8 cellular contexts compared by ENCODE assay signal in genomic region chr14:68939893-68940613, GRCh38. TPM values are rescaled to one million over a fixed set of nuclear protein-coding genes. Genes with fewer than 3 reads are reported as not detected.
DNase-seq lines count a peak whose midpoint lies in the region; ATAC-seq lines count a peak whose summit lies in the region.

No MANE protein-coding gene starts in this region.

- no peaks in the 10 kb centered on the region for H3K9me3 Mint-ChIP-seq in immature natural killer cell

- H3K27ac ChIP-seq in ACC112 (ENCODE audit: low read depth, low read length) (peak overlapping the region; percentile 84), mesodermal cell (ENCODE audit: low read depth, low read length, severe bottlenecking) (peak overlapping the region; percentile 93), aorta (ENCODE audit: low read depth in 1 of 2, low read length in 2 of 2) (peak overlapping the region; percentile 95 to 97)

- H3K27ac Mint-ChIP-seq in immature natural killer cell = no peak overlapping the region

- 12 to 22% methylated on average over 6 of the region's 9 CpGs for WGBS in mesodermal cell (ENCODE audit: insufficient coverage in 2 of 2), 2 experiments
- WGBS in aorta, 2 donors = 2 to 4% methylated on average over 9 of the region's 9 CpGs

- H3K27me3 ChIP-seq in ACC112 (ENCODE audit: insufficient read depth, low read length) (no peaks in the 10 kb centered on the region), MG63 (no peaks in the 10 kb centered on the region), aorta (ENCODE audit: control insufficient read depth in 1 of 2, insufficient read depth in 2 of 2, low read length in 1 of 2) (no peaks in the 10 kb centered on the region)

- H3K36me3 Mint-ChIP-seq in immature natural killer cell = peaks cover 0 to under 1% (median 0%) of the 10 kb centered on the region in 3 donors

- peak; percentile 94 for DNase-seq in MG63
- peak; percentile 92 for DNase-seq in dedifferentiated amniotic fluid mesenchymal stem cell (ENCODE audit: extremely low spot score)
- DNase-seq in aorta = peak; percentile 92 to 93
- no peak for DNase-seq in GDM1 (lab: John Stamatoyannopoulos, UW)
- DNase-seq in immature natural killer cell = no peak

- H3K4me3 ChIP-seq in ACC112 (ENCODE audit: low read depth, low read length) (0 out of 2 replicates have a peak overlapping the region, but pooled peaks have one; percentile 21), MG63 (no peak overlapping the region), mesodermal cell (ENCODE audit: extremely low read depth, insufficient read depth, low read length, poor library complexity, severe bottlenecking) (no peak overlapping the region), aorta (ENCODE audit: low read length in 2 of 2) (no peak overlapping the region)

- no peak overlapping the region for H3K4me3 Mint-ChIP-seq in immature natural killer cell

- H2AFZ ChIP-seq in ACC112 (ENCODE audit: low read length, unreplicated experiment) = no peak overlapping the region

- H3K79me2 ChIP-seq in ACC112 (ENCODE audit: control insufficient read depth, insufficient read depth, low read length, unreplicated experiment) = peaks cover 94% of the 10 kb centered on the region

- peaks cover 89% of the 10 kb centered on the region for H3K4me1 ChIP-seq in ACC112 (ENCODE audit: control insufficient read depth, insufficient read depth, low read length, unreplicated experiment)
- H3K4me1 ChIP-seq in mesodermal cell (ENCODE audit: control insufficient read depth, insufficient read depth, low read length, poor library complexity, severe bottlenecking) = peaks cover 92% of the 10 kb centered on the region
- peaks cover 4 to 7% of the 10 kb centered on the region in 2 donors for H3K4me1 ChIP-seq in aorta (ENCODE audit: control insufficient read depth in 1 of 2, insufficient read depth in 2 of 2, low read length in 2 of 2)

- H3K27me3 Mint-ChIP-seq in immature natural killer cell (ENCODE audit: low read depth in 3 of 3) = peaks cover 0 to 5% (median 2%) of the 10 kb centered on the region in 3 donors

- intact Hi-C loops in aorta (cut with DNase I) = loop anchor here (2.0 to 5.0 kb wide), 2 partner anchors 15 to 37 kb away; partner anchors contain the start of gene ACTN1 (in 1 of the 2)

- H3K36me3 ChIP-seq in ACC112 (ENCODE audit: insufficient read depth, low read length) (no peaks in the 10 kb centered on the region), MG63 (peaks cover 2% of the 10 kb centered on the region; the same call in 1 of the 2 replicates), mesodermal cell (ENCODE audit: control insufficient read depth, insufficient read depth, low read length) (peaks cover 52% of the 10 kb centered on the region), aorta (ENCODE audit: control insufficient read depth in 1 of 2, insufficient read depth in 2 of 2, low read length in 1 of 2) (no peaks in the 10 kb centered on the region)

- H3K9me3 ChIP-seq in MG63 (no peaks in the 10 kb centered on the region), mesodermal cell (ENCODE audit: control insufficient read depth, low read length) (no peaks in the 10 kb centered on the region), aorta (ENCODE audit: control insufficient read depth, low read length) (no peaks in the 10 kb centered on the region)

- peak; percentile 89 for ATAC-seq in aorta (ENCODE audit: low FRiP score)
- ATAC-seq in GM21423 (IDR thresholded peaks at IDR 0.05; ENCODE audit: unreplicated experiment) = no peak

- peaks cover 0 to 1% of the 10 kb centered on the region in 2 donors for H3K4me1 Mint-ChIP-seq in immature natural killer cell

RNA-seq across cellular contexts. Expression of gene ACTN1, which starts 39.0 kb away (rescaled TPM):
- total RNA-seq in MG63 (2014; rRNA removed; shearing (Covaris generic); ENCODE audit: low replicate concordance) = 61.9 and 80.5 TPM in 2 replicates
- polyA plus RNA-seq in mesodermal cell (2013, experiment 1 of 2) = 357 TPM
- 310 TPM for polyA plus RNA-seq in mesodermal cell (2013, experiment 2 of 2)
- 1,000 to 10,000 TPM in 1 of 2 donors, 100 to 1,000 TPM in 1; 883 to 1,590 TPM for total RNA-seq in aorta
- polyA plus RNA-seq in aorta (100 to 1,000 TPM in 1 of 2 donors, 10 to 100 TPM in 1; 82.0 to 378 TPM), immature natural killer cell (1 to 10 TPM; 5.2 to 9.7 (median 9.3) TPM)

Comparison
In these comparisons a context has a peak if more than half of its experiments do, and no peak if none do; other contexts are left out.
1. DNase-seq: peak in MG63 (single experiment), dedifferentiated amniotic fluid mesenchymal stem cell (single experiment) and aorta (2 of 2); none in GDM1 (single experiment) and immature natural killer cell (0 of 3).
2. RNA of gene ACTN1, which starts 39.0 kb away (total RNA-seq): 883 to 1,590 TPM in aorta; 61.9 to 80.5 TPM in MG63; every median in the first group is over 10 times any median in the second.
3. Peak in every context shown above with its lines, with median percentiles within 50 percentile points of each other: H3K27ac ChIP-seq.